ENCODE assay signal across 8 cellular contexts in the genomic region with DNA sequence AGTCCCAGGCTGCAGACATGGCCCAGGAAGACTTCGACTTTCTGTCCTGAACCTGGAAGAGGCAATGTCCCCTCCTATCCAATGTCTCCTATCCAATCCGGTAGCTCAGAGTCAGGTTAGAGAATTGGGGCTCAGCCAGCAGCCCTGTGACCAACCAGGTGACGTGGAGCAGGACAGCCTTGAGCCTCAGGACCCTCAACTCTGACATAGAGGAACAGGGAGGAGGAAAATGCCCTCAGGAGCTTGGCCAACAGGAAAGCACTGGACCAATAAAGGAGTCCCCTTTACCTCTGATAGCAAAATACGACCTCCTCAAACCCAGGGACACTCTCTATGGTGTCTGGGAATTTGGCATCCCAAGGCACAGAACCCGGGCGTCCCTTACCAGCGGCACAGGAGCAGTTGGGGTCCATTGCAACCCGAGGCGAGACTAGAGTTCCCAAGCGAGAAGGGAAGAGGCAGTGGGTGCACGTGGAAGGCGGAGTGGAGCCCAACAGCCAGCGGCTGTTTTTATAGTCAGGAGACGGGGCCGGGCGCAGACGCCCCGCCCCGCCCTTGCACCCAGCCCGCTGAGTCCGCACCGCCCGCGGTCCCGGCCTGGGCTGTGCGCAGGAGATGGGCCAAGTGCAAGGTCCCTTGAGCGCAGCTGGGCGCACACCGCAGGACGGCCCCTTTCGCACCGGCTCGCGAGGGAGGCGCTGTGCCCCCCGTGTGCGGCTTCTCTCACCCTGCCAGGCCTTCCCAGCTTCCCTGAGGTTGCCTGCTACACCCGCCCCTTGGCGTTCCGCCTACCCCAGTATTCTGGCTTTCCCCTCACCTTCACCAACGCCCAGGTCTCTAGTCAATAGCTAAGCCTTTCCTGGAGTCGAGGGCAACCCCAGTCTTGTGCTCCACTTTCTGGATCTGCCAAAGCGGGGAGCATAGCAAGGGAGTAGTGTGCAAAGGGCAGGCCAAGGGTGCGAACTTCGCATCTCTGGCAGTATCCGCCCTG. TPM values are rescaled to one million over a fixed set of nuclear protein-coding genes. Genes with fewer than 3 reads are reported as not detected.
DNase-seq lines count a peak whose midpoint lies in the region; ATAC-seq and TF ChIP-seq lines count a peak whose summit lies in the region.

A gene (minus strand): TSS at position 485 of the 991 bp plus-strand sequence. CDS start 72 bp downstream, at position 413.

- peaks cover 41 to 99% of the 10 kb centered on the region in 2 donors for H3K27me3 ChIP-seq in left lung
- peaks cover 13% of the 10 kb centered on the region for H3K27me3 ChIP-seq in thoracic aorta (replicated peaks; ENCODE audit: insufficient read depth)

- H3K36me3 ChIP-seq in left lung: no peaks in the 10 kb centered on the region
- no peaks in the 10 kb centered on the region for H3K36me3 ChIP-seq in thoracic aorta

- no peak for TF ChIP-seq CTCF in left lung (IDR thresholded peaks at IDR 0.05)
- no peak for TF ChIP-seq CTCF in thoracic aorta (IDR thresholded peaks at IDR 0.05)

- H3K27ac ChIP-seq in left lung: no peak within 1 kb of the TSS
- no peak within 1 kb of the TSS for H3K27ac ChIP-seq in thoracic aorta

- peak; percentile 67 for DNase-seq in activated CD4-positive, alpha-beta T cell treated with anti-CD3 and anti-CD28 coated beads for 48 hours
- no peak for DNase-seq in activated CD4-positive, alpha-beta T cell treated with anti-CD3 and anti-CD28 coated beads for 4 hours
- peak; percentile 19 for DNase-seq in amniotic epithelial cell (ENCODE audit: low read depth)
- DNase-seq in left lung: peak in 1 of 2 donors; percentile 83
- no peak for DNase-seq in thoracic aorta (ENCODE audit: low spot score)
- DNase-seq in middle frontal gyrus (ENCODE audit: extremely low spot score, low spot score): no peak
- DNase-seq in putamen (ENCODE audit: low spot score): no peak

- H3K4me3 ChIP-seq in left lung (no peak within 1 kb of the TSS), thoracic aorta (peak within 1 kb of the TSS; percentile 48)

- ATAC-seq in left lung (peak; percentile 88), thoracic aorta (ENCODE audit: insufficient number of reproducible peaks, low FRiP score, low read depth) (no peak), GM21786 (IDR thresholded peaks at IDR 0.05; ENCODE audit: unreplicated experiment) (no peak)

- no peaks in the 10 kb centered on the region for H3K9me3 ChIP-seq in left lung
- no peaks in the 10 kb centered on the region for H3K9me3 ChIP-seq in thoracic aorta

- peaks cover 0 to 18% of the 10 kb centered on the region in 2 donors for H3K4me1 ChIP-seq in left lung
- peaks cover 6 to 22% of the 10 kb centered on the region in 2 donors for H3K4me1 ChIP-seq in thoracic aorta (ENCODE audit: control insufficient read depth in 1 of 2, low read depth in 2 of 2)

- intact Hi-C loops in left lung (cut with DNase I): no loop called here

RNA-seq across cellular contexts. Expression of the gene that starts here (rescaled TPM):
- total RNA-seq in left lung: 10 to 100 TPM in 1 of 2 donors, 1 to 10 TPM in 1; 2.7 to 22.1 TPM
- 10 to 100 TPM in 1 of 2 donors, not detected in 1; 34.7 TPM for total RNA-seq in thoracic aorta

Comparison
In these comparisons a context has a peak if more than half of its experiments do, and no peak if none do; other contexts are left out.
1. DNase-seq: peak in activated CD4-positive, alpha-beta T cell treated with anti-CD3 and anti-CD28 coated beads for 48 hours (single experiment) and amniotic epithelial cell (single experiment); none in activated CD4-positive, alpha-beta T cell treated with anti-CD3 and anti-CD28 coated beads for 4 hours (0 of 2), thoracic aorta (single experiment), middle frontal gyrus (single experiment) and putamen (single experiment).